Comparison of ENCODE assay signal across 21 cellular contexts in the genomic region with DNA sequence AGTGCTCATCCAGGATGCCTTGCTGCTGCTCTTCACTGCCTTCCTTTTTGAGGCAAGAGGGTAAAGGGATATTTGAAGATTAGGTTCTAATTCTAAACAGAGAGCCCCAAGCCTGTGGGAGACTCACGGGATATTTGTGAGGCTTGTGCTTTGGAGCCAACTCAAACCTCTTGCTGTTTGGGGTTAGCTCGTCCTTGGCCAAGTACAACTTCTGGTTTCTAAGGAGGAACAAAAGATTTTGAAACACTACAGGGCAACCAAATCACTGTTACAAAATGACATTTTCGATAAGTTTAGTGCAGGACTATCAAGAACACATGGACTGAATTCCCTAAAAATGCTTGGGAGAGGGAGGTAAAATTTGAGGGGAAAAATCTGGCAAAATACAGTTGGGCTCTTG.
A peak's percentile ranks its signal among the peaks of the same experiment; 100 is the strongest.
DNase-seq lines count a peak whose midpoint lies in the region; TF ChIP-seq lines count a peak whose summit lies in the region.
"Had no signal": no experiment of that assay in that cellular context is flagged by ENCODE, and none has a peak within 500 bp of the region (broad histone marks: within the 10 kb centered on the region; RNA-seq: fewer than 3 reads in every experiment).

No MANE protein-coding gene starts in this region.

- no peaks in the 10 kb centered on the region for H4K20me1 ChIP-seq in mammary epithelial cell (ENCODE audit: insufficient read depth, low read length)
- no peaks in the 10 kb centered on the region for H4K20me1 ChIP-seq in OCI-LY7 (ENCODE audit: insufficient read depth, low read length)

- POLR2A ChIA-PET in OCI-LY7 (lab: Charles Lee): interaction anchor here (0.7 kb wide), 1 partner anchor 470 kb away, joined by 3 read pairs; no protein-coding TSS in a partner anchor

- DNase-seq in breast epithelium (ENCODE audit: low spot score in 2 of 2) (no peak), mammary epithelial cell (no peak), fibroblast of peridontal ligament (ENCODE audit: extremely low read depth) (peak; percentile 86), vagina (ENCODE audit: extremely low spot score in 2 of 2) (no peak), OCI-LY7 (ENCODE audit: low spot score) (no peak), superior temporal gyrus (ENCODE audit: extremely low spot score) (no peak), NCI-H187 treated with DMSO at 0.1 percent for 48 hours (lab: John Stamatoyannopoulos, UW) (no peak)
- DNase-seq: activated CD4-positive, alpha-beta memory T cell treated with anti-CD3 and anti-CD28 coated beads, Interleukin-2, amount 10 ng/mL, durations not matched to agents 7 days and 5 days; activated naive CD8-positive, alpha-beta T cell treated with anti-CD3 and anti-CD28 coated beads for 36 hours; AML-193; kidney glomerular epithelial cell; occipital lobe; PC-9; retina; spleen; stimulated activated CD4-positive, alpha-beta T cell treated with anti-CD3 and anti-CD28 coated beads, Interleukin-4, amount 100 ng/mL, for 1 hour had no signal

- no peak overlapping the region for H3K4me2 ChIP-seq in mammary epithelial cell (ENCODE audit: insufficient read depth, low read depth, low read length)
- no peak overlapping the region for H3K4me2 ChIP-seq in OCI-LY7 (ENCODE audit: low read length)
- H3K4me2 ChIP-seq: PC-9 had no signal

- H3K79me2 ChIP-seq in mammary epithelial cell (ENCODE audit: insufficient read depth, low read length) (no peaks in the 10 kb centered on the region), OCI-LY7 (ENCODE audit: insufficient read depth, low read depth, low read length) (no peaks in the 10 kb centered on the region)

- in situ Hi-C loops in mammary epithelial cell (cut with MboI; ENCODE audit: low sequenced_read_pairs in 2 of 2): no loop called here

- 65% methylated on average over 3 of the region's 3 CpGs for WGBS in mammary epithelial cell (ENCODE audit: low coverage, missing lambda C conversion rate)

- dilution Hi-C loops in mammary epithelial cell (cut with HindIII; ENCODE audit: low sequenced_read_pairs): no loop called here

- no peak overlapping the region for H3K4me3 ChIP-seq in breast epithelium
- no peak overlapping the region for H3K4me3 ChIP-seq in mammary epithelial cell (replicated peaks in 1 of 3; ENCODE audit: insufficient read depth in 1 of 3, low read depth in 2 of 3, low read length in 3 of 3)
- no peak overlapping the region for H3K4me3 ChIP-seq in neutrophil (ENCODE audit: low read depth in 1 of 2, low read length in 1 of 2)
- no peak overlapping the region for H3K4me3 ChIP-seq in vagina
- no peak overlapping the region for H3K4me3 ChIP-seq in OCI-LY7 (ENCODE audit: low read depth, low read length, poor library complexity, severe bottlenecking)
- H3K4me3 ChIP-seq: coronary artery, MG63, PC-9, spleen had no signal

- TF ChIP-seq CTCF in breast epithelium (IDR thresholded peaks at IDR 0.05) (no peak), mammary epithelial cell (conservative IDR thresholded peaks at IDR 0.05 in 1 of 2, IDR thresholded peaks at IDR 0.05 in 1 of 2; ENCODE audit: extremely low read depth in 1 of 2, insufficient read depth in 1 of 2, low read depth in 1 of 2, low read length in 2 of 2) (no peak), neutrophil (IDR thresholded peaks at IDR 0.05) (no peak), vagina (IDR thresholded peaks at IDR 0.05) (no peak), OCI-LY7 (conservative IDR thresholded peaks at IDR 0.05; ENCODE audit: low read length) (no peak)

- TF ChIP-seq POLR2A in breast epithelium (IDR thresholded peaks at IDR 0.05): no peak
- no peak for TF ChIP-seq POLR2A in vagina (IDR thresholded peaks at IDR 0.05)

- no TSS peak for BruUV-seq in mammary epithelial cell (replicated peaks; lab: Mats Ljungman, UMichigan)
- BruUV-seq in OCI-LY7 (replicated peaks; lab: Mats Ljungman, UMichigan): no TSS peak

- CTCF ChIA-PET in mammary epithelial cell (lab: Charles Lee; ENCODE audit: low non-redundant PET) (no interaction called here), OCI-LY7 (lab: Charles Lee; ENCODE audit: unreplicated experiment) (no interaction called here)

- no peaks in the 10 kb centered on the region for H3K36me3 ChIP-seq in breast epithelium
- H3K36me3 ChIP-seq in mammary epithelial cell (ENCODE audit: insufficient read depth, low read length): no peaks in the 10 kb centered on the region
- H3K36me3 ChIP-seq in neutrophil: no peaks in the 10 kb centered on the region
- no peaks in the 10 kb centered on the region for H3K36me3 ChIP-seq in vagina
- no peaks in the 10 kb centered on the region for H3K36me3 ChIP-seq in OCI-LY7 (ENCODE audit: insufficient read depth, low read length)
- H3K36me3 ChIP-seq: brain microvascular endothelial cell, MG63, spleen had no signal

- H2AFZ ChIP-seq in mammary epithelial cell (ENCODE audit: low read depth, low read length) (no peak overlapping the region), OCI-LY7 (ENCODE audit: low read length) (no peak overlapping the region)
- H2AFZ ChIP-seq: PC-9 had no signal

- H3K9me2 ChIP-seq in OCI-LY7 (ENCODE audit: insufficient read depth, low read length): no peaks in the 10 kb centered on the region

- intact Hi-C loops in breast epithelium (cut with DNase I; ENCODE audit: low total_unique reads): no loop called here
- intact Hi-C loops in mammary epithelial cell (cut with micrococcal nuclease): no loop called here
- intact Hi-C loops in vagina (cut with DNase I): no loop called here
- intact Hi-C loops in OCI-LY7 (cut with micrococcal nuclease; ENCODE audit: unreplicated experiment): no loop called here

- peaks cover 0 to 4% of the 10 kb centered on the region in 2 donors for H3K4me1 ChIP-seq in breast epithelium
- H3K4me1 ChIP-seq in mammary epithelial cell (ENCODE audit: insufficient read depth, low read length): no peaks in the 10 kb centered on the region
- H3K4me1 ChIP-seq in neutrophil (ENCODE audit: control insufficient read depth in 1 of 2, insufficient read depth in 1 of 2, low read depth in 1 of 2, low read length in 1 of 2): peaks cover 0 to 15% of the 10 kb centered on the region in 2 experiments
- H3K4me1 ChIP-seq in vagina: peaks cover 12% of the 10 kb centered on the region
- no peaks in the 10 kb centered on the region for H3K4me1 ChIP-seq in OCI-LY7 (ENCODE audit: insufficient read depth, low read length, poor library complexity, severe bottlenecking)

- H3K9me3 ChIP-seq in breast epithelium: no peaks in the 10 kb centered on the region
- H3K9me3 ChIP-seq in mammary epithelial cell (replicated peaks; ENCODE audit: insufficient read depth, low read length): no peaks in the 10 kb centered on the region
- H3K9me3 ChIP-seq in neutrophil: no peaks in the 10 kb centered on the region
- no peaks in the 10 kb centered on the region for H3K9me3 ChIP-seq in vagina
- H3K9me3 ChIP-seq in OCI-LY7 (ENCODE audit: low read length): no peaks in the 10 kb centered on the region
- H3K9me3 ChIP-seq: MG63, spleen had no signal

- H3K27ac ChIP-seq in breast epithelium: peak overlapping the region; percentile 43 to 70
- no peak overlapping the region for H3K27ac ChIP-seq in mammary epithelial cell (ENCODE audit: insufficient read depth, low read depth, low read length)
- peak overlapping the region; percentile 19 for H3K27ac ChIP-seq in neutrophil
- peak overlapping the region; percentile 8 for H3K27ac ChIP-seq in vagina
- no peak overlapping the region for H3K27ac ChIP-seq in OCI-LY7 (ENCODE audit: low read depth, low read length, poor library complexity, severe bottlenecking)
- H3K27ac ChIP-seq: 22Rv1, brain microvascular endothelial cell, PC-9, spleen had no signal

- H3K9ac ChIP-seq in mammary epithelial cell (ENCODE audit: insufficient read depth, low read length): no peak overlapping the region

- H3K27me3 ChIP-seq in breast epithelium (no peaks in the 10 kb centered on the region), mammary epithelial cell (ENCODE audit: insufficient read depth, low read length) (no peaks in the 10 kb centered on the region), neutrophil (no peaks in the 10 kb centered on the region), vagina (no peaks in the 10 kb centered on the region)
- H3K27me3 ChIP-seq: brain microvascular endothelial cell, MG63, spleen had no signal

Comparison
In these comparisons a context has a peak if more than half of its experiments do, and no peak if none do; other contexts are left out.
1. H3K27ac ChIP-seq: peak in breast epithelium (2 of 2), neutrophil (single experiment) and vagina (single experiment); none in mammary epithelial cell (single experiment) and OCI-LY7 (single experiment).